Comparison of ENCODE assay signal across 8 cellular contexts in genomic region chr16:67892899-67893790, GRCh38. TPM values are rescaled to one million over a fixed set of nuclear protein-coding genes. Genes with fewer than 3 reads are reported as not detected.
DNase-seq lines count a peak whose midpoint lies in the region; ATAC-seq and TF ChIP-seq lines count a peak whose summit lies in the region.

PSKH1 (plus strand) TSS chr16:67893254; CDS start chr16:67908750, 15,496 bp downstream.

- TF ChIP-seq CTCF in GM12875 (IDR thresholded peaks at IDR 0.05; ENCODE audit: borderline replicate concordance, insufficient read depth, low read depth, low read length) = no peak
- no peak for TF ChIP-seq CTCF in transverse colon (IDR thresholded peaks at IDR 0.05)

- H3K9ac ChIP-seq in adipocyte (ENCODE audit: low read length) (peak within 1 kb of the TSS; percentile 97), trophoblast cell (ENCODE audit: low read length) (peak within 1 kb of the TSS; percentile 100)

- H3K27me3 ChIP-seq in adipocyte (replicated peaks; ENCODE audit: control insufficient read depth, insufficient read depth, low read length) (no peaks in the 10 kb centered on the region), trophoblast cell (ENCODE audit: insufficient read depth, low read length) (no peaks in the 10 kb centered on the region), transverse colon (no peaks in the 10 kb centered on the region)

- intact Hi-C loops in cardiac septum (cut with DNase I) = loop anchor here (5.0 kb wide), 1 partner anchor 129 kb away; the partner anchor contains the start of genes DDX28 and DUS2
- intact Hi-C loops in transverse colon (cut with DNase I; ENCODE audit: low total_unique reads) = no loop called here

- H3K79me2 ChIP-seq in trophoblast cell (ENCODE audit: control insufficient read depth, insufficient read depth, low read length, poor library complexity) = peaks cover 8% of the 10 kb centered on the region

- H4K91ac ChIP-seq in trophoblast cell (ENCODE audit: low read depth, low read length) = peak within 1 kb of the TSS; percentile 98

- no peak within 1 kb of the TSS for H2BK12ac ChIP-seq in trophoblast cell (ENCODE audit: low read length)

- ATAC-seq in HG02798 (IDR thresholded peaks at IDR 0.05; ENCODE audit: poor library complexity, unreplicated experiment) = peak; percentile 95

- H2BK120ac ChIP-seq in trophoblast cell (ENCODE audit: insufficient read depth, low read length, poor library complexity) = peak within 1 kb of the TSS; percentile 97

- DNase-seq in NCI-H1436 treated with DMSO at 0.1 percent for 48 hours (lab: John Stamatoyannopoulos, UW) (peak; percentile 76), T follicular helper cell (ENCODE audit: low read depth) (peak; percentile 92), adipocyte (ENCODE audit: low read depth) (peak; percentile 99), cardiac septum (ENCODE audit: low spot score) (peak; percentile 99), trophoblast cell (peak; percentile 95 to 96), transverse colon (peak; percentile 98)

- H2AFZ ChIP-seq in trophoblast cell (ENCODE audit: insufficient read depth, low read length, poor library complexity) = peak within 1 kb of the TSS; percentile 98

- in situ Hi-C loops in transverse colon (cut with MboI; ENCODE audit: low pct_ligation_motif_present in 1 of 4, low pct_unique_long_range_greater_than_20kb in 1 of 4, low sequenced_read_pairs in 3 of 4) = no loop called here

- H4K8ac ChIP-seq in trophoblast cell (ENCODE audit: low read depth, low read length) = peak within 1 kb of the TSS; percentile 98

- H3K27ac ChIP-seq in trophoblast cell (ENCODE audit: low read depth, low read length) (peak within 1 kb of the TSS; percentile 61), transverse colon (peak within 1 kb of the TSS; percentile 94 to 99 (median 98))

- H3K23ac ChIP-seq in trophoblast cell (ENCODE audit: low read length) = no peak within 1 kb of the TSS

- peak within 1 kb of the TSS; percentile 93 for H3K4me3 ChIP-seq in GM12875 (ENCODE audit: low read depth, low read length)
- H3K4me3 ChIP-seq in adipocyte (ENCODE audit: low read length) = peak within 1 kb of the TSS; percentile 94
- peak within 1 kb of the TSS; percentile 95 for H3K4me3 ChIP-seq in trophoblast cell (ENCODE audit: low read depth, low read length)
- H3K4me3 ChIP-seq in transverse colon = peak within 1 kb of the TSS; percentile 68 to 98 (median 89)

- H2BK5ac ChIP-seq in trophoblast cell (ENCODE audit: low read depth, low read length, poor library complexity) = peak within 1 kb of the TSS; percentile 78

- no peak for TF ChIP-seq EP300 in transverse colon (IDR thresholded peaks at IDR 0.05; ENCODE audit: low read depth)

- H3K18ac ChIP-seq in trophoblast cell (ENCODE audit: low read length) = peak within 1 kb of the TSS; percentile 100

- peak within 1 kb of the TSS; percentile 95 for H2AK5ac ChIP-seq in trophoblast cell (ENCODE audit: low read length)

- peak within 1 kb of the TSS; percentile 96 for H3K4me2 ChIP-seq in trophoblast cell (ENCODE audit: low read length)

- WGBS in trophoblast cell (ENCODE audit: extremely low coverage, insufficient coverage, insufficient read length) = no CpG with 5 or more reads among the region's 93 CpGs
- WGBS in transverse colon (ENCODE audit: low coverage in 1 of 2), 2 donors = 0 to 1% methylated on average over 1 to 67 of the region's 93 CpGs

- TF ChIP-seq POLR2A in transverse colon (IDR thresholded peaks at IDR 0.05) = no peak

- peak within 1 kb of the TSS; percentile 98 for H4K12ac ChIP-seq in trophoblast cell (ENCODE audit: low read depth, low read length)

- H3K4me1 ChIP-seq in adipocyte (ENCODE audit: control insufficient read depth, insufficient read depth, low read length) (peaks cover 28% of the 10 kb centered on the region), trophoblast cell (ENCODE audit: control insufficient read depth in 1 of 2, insufficient read depth in 2 of 2, low read length in 2 of 2) (peaks cover 5 to 8% of the 10 kb centered on the region in 2 experiments), transverse colon (peaks cover 8 to 50% (median 39%) of the 10 kb centered on the region in 4 donors)

- H3K14ac ChIP-seq in trophoblast cell (ENCODE audit: low read length) = peak within 1 kb of the TSS; percentile 97

- H3K36me3 ChIP-seq in adipocyte (ENCODE audit: control insufficient read depth, insufficient read depth, low read length, severe bottlenecking) (no peaks in the 10 kb centered on the region), trophoblast cell (ENCODE audit: control insufficient read depth in 1 of 2, insufficient read depth in 2 of 2, low read length in 2 of 2) (no peaks in the 10 kb centered on the region), transverse colon (no peaks in the 10 kb centered on the region)

- H3K79me1 ChIP-seq in trophoblast cell (ENCODE audit: low read length) = peaks cover 6% of the 10 kb centered on the region

- H3K4ac ChIP-seq in trophoblast cell (ENCODE audit: low read depth, low read length) = peak within 1 kb of the TSS; percentile 71

- H3K9me3 ChIP-seq in adipocyte (ENCODE audit: control insufficient read depth, low read length) (no peaks in the 10 kb centered on the region), trophoblast cell (ENCODE audit: insufficient read depth, low read depth, low read length) (no peaks in the 10 kb centered on the region), transverse colon (no peaks in the 10 kb centered on the region)

RNA-seq across cellular contexts. Expression of gene PSKH1, which starts in this region (rescaled TPM):
- total RNA-seq in cardiac septum (22.6 TPM), transverse colon (100 to 1,000 TPM in 1 of 4 donors, 10 to 100 TPM in 3; 24.1 to 132 (median 56.2) TPM)
- 17.9 and 25.2 TPM in 2 replicates for polyA plus RNA-seq in trophoblast cell (2013)

Comparison
In these comparisons a context has a peak if more than half of its experiments do, and no peak if none do; other contexts are left out.
1. Peak in every context shown above with its lines: DNase-seq, ATAC-seq, H3K4me3 ChIP-seq and H3K27ac ChIP-seq.